ENCODE assay signal across 15 cellular contexts in genomic region chr4:85423414-85423813, GRCh38. TPM values are rescaled to one million over a fixed set of nuclear protein-coding genes. Genes with fewer than 3 reads are reported as not detected.
DNase-seq lines count a peak whose midpoint lies in the region; ATAC-seq and TF ChIP-seq lines count a peak whose summit lies in the region.
"Had no signal": no experiment of that assay in that cellular context is flagged by ENCODE, and none has a peak within 500 bp of the region (broad histone marks: within the 10 kb centered on the region; RNA-seq: fewer than 3 reads in every experiment).

No MANE protein-coding gene starts in this region.

- H3K9me3 ChIP-seq in OCI-LY1 (ENCODE audit: low read length): 0 out of 2 replicates have a peak, but pooled peaks cover 3% of the 10 kb centered on the region
- H3K9me3 ChIP-seq in neural cell (ENCODE audit: low read length): no peaks in the 10 kb centered on the region
- H3K9me3 ChIP-seq in WERI-Rb-1 (ENCODE audit: severe bottlenecking): no peaks in the 10 kb centered on the region
- H3K9me3 ChIP-seq: gastrocnemius medialis had no signal

- POLR2A ChIA-PET in GM10248 (lab: Yijun Ruan, JAX): no interaction called here
- POLR2A ChIA-PET in activated CD8-positive, alpha-beta T cell treated with anti-CD3 and anti-CD28 coated beads, Interleukin-2, amount 10 ng/mL, durations not matched to agents 7 days and 5 days (lab: Charles Lee): no interaction called here

- DNase-seq in GM10248 (ENCODE audit: extremely low spot score): no peak
- DNase-seq in WERI-Rb-1: no peak
- no peak for DNase-seq in activated CD8-positive, alpha-beta T cell treated with anti-CD3 and anti-CD28 coated beads, Interleukin-2, amount 10 ng/mL, durations not matched to agents 7 days and 5 days
- DNase-seq: C1 segment of cervical spinal cord; gastrocnemius medialis; kidney; NCI-H1436; NCI-H526; stimulated activated naive CD8-positive, alpha-beta T cell treated with anti-CD3 and anti-CD28 coated beads, Interleukin-15, amount 100 ng/mL, for 72 hours had no signal

- H4K20me1 ChIP-seq in OCI-LY1 (ENCODE audit: insufficient read depth, low read length): no peaks in the 10 kb centered on the region
- H4K20me1 ChIP-seq in neural cell (ENCODE audit: insufficient read depth): no peaks in the 10 kb centered on the region

- ATAC-seq in GM18870 (IDR thresholded peaks at IDR 0.05; ENCODE audit: unreplicated experiment): peak; percentile 82
- peak; percentile 53 for ATAC-seq in HG02759 (IDR thresholded peaks at IDR 0.05; ENCODE audit: unreplicated experiment)
- ATAC-seq in HG02571 (IDR thresholded peaks at IDR 0.05; ENCODE audit: unreplicated experiment): no peak
- ATAC-seq in activated CD8-positive, alpha-beta T cell treated with anti-CD3 and anti-CD28 coated beads, Interleukin-2, amount 10 ng/mL, durations not matched to agents 7 days and 5 days: no peak
- ATAC-seq: stimulated activated naive CD8-positive, alpha-beta T cell treated with anti-CD3 and anti-CD28 coated beads, Interleukin-15, amount 100 ng/mL, for 72 hours had no signal

- CTCF ChIA-PET in GM10248 (lab: Yijun Ruan, JAX): interaction anchor here (0.9 kb wide), 1 partner anchor 9 kb away, joined by 3 read pairs; no protein-coding TSS in a partner anchor
- CTCF ChIA-PET in activated CD8-positive, alpha-beta T cell treated with anti-CD3 and anti-CD28 coated beads, Interleukin-2, amount 10 ng/mL, durations not matched to agents 7 days and 5 days (lab: Charles Lee): no interaction called here

- H3K9me3 Mint-ChIP-seq in activated CD8-positive, alpha-beta T cell treated with anti-CD3 and anti-CD28 coated beads, Interleukin-2, amount 10 ng/mL, durations not matched to agents 7 days and 5 days (ENCODE audit: insufficient read depth): no peaks in the 10 kb centered on the region
- H3K9me3 Mint-ChIP-seq: stimulated activated naive CD8-positive, alpha-beta T cell treated with anti-CD3 and anti-CD28 coated beads, Interleukin-15, amount 100 ng/mL, for 72 hours had no signal

- H3K27me3 Mint-ChIP-seq in activated CD8-positive, alpha-beta T cell treated with anti-CD3 and anti-CD28 coated beads, Interleukin-2, amount 10 ng/mL, durations not matched to agents 7 days and 5 days (ENCODE audit: low read depth): no peaks in the 10 kb centered on the region
- H3K27me3 Mint-ChIP-seq: stimulated activated naive CD8-positive, alpha-beta T cell treated with anti-CD3 and anti-CD28 coated beads, Interleukin-15, amount 100 ng/mL, for 72 hours had no signal

- H3K27ac Mint-ChIP-seq in activated CD8-positive, alpha-beta T cell treated with anti-CD3 and anti-CD28 coated beads, Interleukin-2, amount 10 ng/mL, durations not matched to agents 7 days and 5 days: no peak overlapping the region
- H3K27ac Mint-ChIP-seq: stimulated activated naive CD8-positive, alpha-beta T cell treated with anti-CD3 and anti-CD28 coated beads, Interleukin-15, amount 100 ng/mL, for 72 hours had no signal

- H3K4me3 ChIP-seq in OCI-LY1 (ENCODE audit: low read depth, low read length, poor library complexity, severe bottlenecking): no peak overlapping the region
- H3K4me3 ChIP-seq in neural cell (ENCODE audit: low read length): peak overlapping the region; percentile 5
- no peak overlapping the region for H3K4me3 ChIP-seq in WERI-Rb-1 (ENCODE audit: low read depth, low read length)
- H3K4me3 ChIP-seq: gastrocnemius medialis had no signal

- H3K79me2 ChIP-seq in OCI-LY1 (ENCODE audit: insufficient read depth, low read length): no peaks in the 10 kb centered on the region
- H3K79me2 ChIP-seq in neural cell (replicated peaks; ENCODE audit: insufficient read depth, low read length): no peaks in the 10 kb centered on the region

- H3K4me2 ChIP-seq in OCI-LY1 (ENCODE audit: low read length) (peak overlapping the region; percentile 31; the same call in 1 of the 2 replicates), neural cell (ENCODE audit: low read length) (no peak overlapping the region)

- TF ChIP-seq EP300 in neural cell (conservative IDR thresholded peaks at IDR 0.05; ENCODE audit: poor library complexity, severe bottlenecking): peak; percentile 89

- peaks cover 73% of the 10 kb centered on the region for H3K4me1 ChIP-seq in OCI-LY1 (ENCODE audit: insufficient read depth, low read length, severe bottlenecking)

- no peak overlapping the region for H2AFZ ChIP-seq in OCI-LY1 (ENCODE audit: low read length)
- no peak overlapping the region for H2AFZ ChIP-seq in neural cell (ENCODE audit: low read depth, low read length)

- TF ChIP-seq RAD21 in neural cell (conservative IDR thresholded peaks at IDR 0.05): no peak

- peak overlapping the region; percentile 51 for H3K27ac ChIP-seq in OCI-LY1 (ENCODE audit: low read depth, low read length, poor library complexity, severe bottlenecking)
- H3K27ac ChIP-seq in neural cell (ENCODE audit: low read length): peak overlapping the region; percentile 44
- H3K27ac ChIP-seq in WERI-Rb-1: no peak overlapping the region

- no peak overlapping the region for H3K4me3 Mint-ChIP-seq in activated CD8-positive, alpha-beta T cell treated with anti-CD3 and anti-CD28 coated beads, Interleukin-2, amount 10 ng/mL, durations not matched to agents 7 days and 5 days
- H3K4me3 Mint-ChIP-seq: stimulated activated naive CD8-positive, alpha-beta T cell treated with anti-CD3 and anti-CD28 coated beads, Interleukin-15, amount 100 ng/mL, for 72 hours had no signal

- H3K36me3 ChIP-seq in OCI-LY1 (ENCODE audit: insufficient read depth, low read length): peaks cover 4% of the 10 kb centered on the region; the same call in 1 of the 2 replicates
- H3K36me3 ChIP-seq in neural cell (ENCODE audit: insufficient read depth, low read length): no peaks in the 10 kb centered on the region
- no peaks in the 10 kb centered on the region for H3K36me3 ChIP-seq in WERI-Rb-1
- H3K36me3 ChIP-seq: gastrocnemius medialis had no signal

- H3K9ac ChIP-seq in OCI-LY1 (ENCODE audit: low read length) (peak overlapping the region; percentile 6; the same call in 1 of the 2 replicates), neural cell (ENCODE audit: low read length) (no peak overlapping the region)

- TF ChIP-seq CTCF in OCI-LY1 (IDR thresholded peaks at IDR 0.05; ENCODE audit: low read length) (no peak), neural cell (IDR thresholded peaks at IDR 0.05; ENCODE audit: poor library complexity, severe bottlenecking) (no peak), GM10248 (IDR thresholded peaks at IDR 0.05; ENCODE audit: control extremely low read depth, extremely low read depth, low read depth, missing control alignments) (no peak), WERI-Rb-1 (IDR thresholded peaks at IDR 0.05; ENCODE audit: low read depth, low read length) (no peak)

- H3K27me3 ChIP-seq in OCI-LY1 (ENCODE audit: insufficient read depth, low read length) (no peaks in the 10 kb centered on the region), neural cell (ENCODE audit: insufficient read depth, low read depth, low read length) (no peaks in the 10 kb centered on the region), WERI-Rb-1 (ENCODE audit: insufficient read depth, low read depth, severe bottlenecking) (no peaks in the 10 kb centered on the region)
- H3K27me3 ChIP-seq: gastrocnemius medialis had no signal

- no peaks in the 10 kb centered on the region for H3K36me3 Mint-ChIP-seq in activated CD8-positive, alpha-beta T cell treated with anti-CD3 and anti-CD28 coated beads, Interleukin-2, amount 10 ng/mL, durations not matched to agents 7 days and 5 days (ENCODE audit: low read depth)

- H3F3A ChIP-seq in OCI-LY1 (ENCODE audit: insufficient read depth, low read length) (no peaks in the 10 kb centered on the region), neural cell (ENCODE audit: insufficient read depth, low read length, poor library complexity, severe bottlenecking) (no peaks in the 10 kb centered on the region)

- no peaks in the 10 kb centered on the region for H3K4me1 Mint-ChIP-seq in activated CD8-positive, alpha-beta T cell treated with anti-CD3 and anti-CD28 coated beads, Interleukin-2, amount 10 ng/mL, durations not matched to agents 7 days and 5 days (ENCODE audit: low read depth)
- H3K4me1 Mint-ChIP-seq: stimulated activated naive CD8-positive, alpha-beta T cell treated with anti-CD3 and anti-CD28 coated beads, Interleukin-15, amount 100 ng/mL, for 72 hours had no signal

- no peaks in the 10 kb centered on the region for H3K9me2 ChIP-seq in OCI-LY1 (ENCODE audit: low read depth, low read length)
- no peaks in the 10 kb centered on the region for H3K9me2 ChIP-seq in neural cell (ENCODE audit: insufficient read depth, low read length)

TF ChIP-seq in neural cell, 6 proteins besides CTCF, POLR2A, EP300 and RAD21:
- no peak for TF ChIP-seq MXI1 (conservative IDR thresholded peaks at IDR 0.05; ENCODE audit: poor library complexity, severe bottlenecking)
- no peak for TF ChIP-seq REST (IDR thresholded peaks at IDR 0.05; ENCODE audit: borderline replicate concordance)
- TF ChIP-seq POLR2AphosphoS5 (IDR thresholded peaks at IDR 0.05): peak; percentile 73

RNA-seq across cellular contexts. Expression of gene ARHGAP24, which starts 51.5 kb away (rescaled TPM):
- polyA plus RNA-seq in neural cell: 2.9 and 5.4 TPM in 2 replicates
- 1.3 and 3.7 TPM in 2 replicates for polyA minus RNA-seq in neural cell
- not detected for total RNA-seq in activated CD8-positive, alpha-beta T cell treated with anti-CD3 and anti-CD28 coated beads, Interleukin-2, amount 10 ng/mL, durations not matched to agents 7 days and 5 days
- total RNA-seq: T-helper 2 cell treated with Interferon-gamma antibody and Interleukin-4, amounts not matched to agents 100 ng/mL and 5 ng/mL, for 36 hours had no signal

Comparison
In these comparisons a context has a peak if more than half of its experiments do, and no peak if none do; other contexts are left out.
1. ATAC-seq: peak in GM18870 (single experiment) and HG02759 (single experiment); none in HG02571 (single experiment) and activated CD8-positive, alpha-beta T cell treated with anti-CD3 and anti-CD28 coated beads, Interleukin-2, amount 10 ng/mL, durations not matched to agents 7 days and 5 days (single experiment).